16 cellular contexts compared by ENCODE assay signal in the genomic region with DNA sequence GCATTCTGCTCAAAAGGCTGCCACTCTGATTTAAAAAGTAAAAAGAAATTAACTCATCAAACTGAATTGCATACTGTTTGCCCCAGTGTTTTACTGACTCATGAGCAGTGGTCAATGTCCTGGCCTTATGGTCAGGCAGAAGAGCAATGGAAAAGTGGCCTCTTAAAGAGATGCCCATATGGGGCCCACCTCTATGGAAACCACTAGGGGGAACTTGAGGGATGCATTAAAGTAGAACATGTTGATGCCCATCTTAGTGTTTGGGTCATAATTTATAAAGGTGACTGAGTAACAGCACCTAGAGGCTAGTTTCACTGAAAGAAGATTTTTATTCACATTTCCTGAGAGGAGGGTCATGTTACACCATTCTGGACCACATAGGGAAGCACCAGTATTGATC.
DNase-seq lines count a peak whose midpoint lies in the region; ATAC-seq, FAIRE-seq and TF ChIP-seq lines count a peak whose summit lies in the region.
"Had no signal": no experiment of that assay in that cellular context is flagged by ENCODE, and none has a peak within 500 bp of the region (broad histone marks: within the 10 kb centered on the region; RNA-seq: fewer than 3 reads in every experiment).

No MANE protein-coding gene starts in this region.

- no peak overlapping the region for H3K9ac ChIP-seq in OCI-LY3 (ENCODE audit: low read length)

- no peak for TF ChIP-seq POLR2A in upper lobe of left lung (IDR thresholded peaks at IDR 0.05)

- H3K4me3 Mint-ChIP-seq in CD4-positive, alpha-beta memory T cell, result no peak overlapping the region
- H3K4me3 Mint-ChIP-seq: activated naive CD8-positive, alpha-beta T cell had no signal

- no peak for ATAC-seq in upper lobe of left lung (ENCODE audit: low FRiP score in 2 of 2)
- ATAC-seq: stimulated activated naive CD8-positive, alpha-beta T cell treated with anti-CD3 and anti-CD28 coated beads, Interleukin-15, Interleukin-2, amounts not matched to agents 100 U/mL and 50 U/mL, for 24 hours had no signal

- CTCF ChIA-PET in CD4-positive, alpha-beta memory T cell (lab: Charles Lee; ENCODE audit: partially characterized antibody), result no interaction called here

- peak in 1 of 2 donors; percentile 57 for DNase-seq in cardiac muscle cell (ENCODE audit: low read depth in 1 of 2, low spot score in 1 of 2)
- DNase-seq in cardiac septum (ENCODE audit: low spot score), result no peak
- no peak for DNase-seq in epithelial cell of proximal tubule (ENCODE audit: low read depth)
- no peak for DNase-seq in urothelium cell line (ENCODE audit: low spot score)
- no peak for DNase-seq in CD4-positive, alpha-beta memory T cell
- DNase-seq in stimulated activated CD4-positive, alpha-beta T cell treated with anti-CD3 and anti-CD28 coated beads, Interleukin-4, amount 100 ng/mL, for 1 hour, result no peak
- no peak for DNase-seq in upper lobe of left lung
- DNase-seq: C1 segment of cervical spinal cord; GF-D8; islet precursor cell; NCI-H2171 treated with DMSO at 0.1 percent for 48 hours; SHP77; stimulated activated naive CD8-positive, alpha-beta T cell treated with anti-CD3 and anti-CD28 coated beads, Interleukin-15, Interleukin-2, amounts not matched to agents 100 U/mL and 50 U/mL, for 24 hours had no signal

- H3K4me1 ChIP-seq in cardiac muscle cell (ENCODE audit: low read depth) (no peaks in the 10 kb centered on the region), OCI-LY3 (ENCODE audit: low read length) (peaks cover 18% of the 10 kb centered on the region), upper lobe of left lung (no peaks in the 10 kb centered on the region)
- no peaks in the 10 kb centered on the region for H3K4me1 ChIP-seq in CD4-positive, alpha-beta memory T cell (ENCODE audit: insufficient read depth, low read length)

- H3K27ac Mint-ChIP-seq in CD4-positive, alpha-beta memory T cell, result no peak overlapping the region
- H3K27ac Mint-ChIP-seq: activated naive CD8-positive, alpha-beta T cell had no signal

- peak; percentile 27 for FAIRE-seq in urothelium cell line (lab: Jason Lieb, UNC)

- H3K27me3 ChIP-seq in cardiac muscle cell, result no peaks in the 10 kb centered on the region
- 0 out of 2 replicates have a peak, but pooled peaks cover 5% of the 10 kb centered on the region for H3K27me3 ChIP-seq in OCI-LY3 (ENCODE audit: low read depth, low read length)
- no peaks in the 10 kb centered on the region for H3K27me3 ChIP-seq in CD4-positive, alpha-beta memory T cell (ENCODE audit: insufficient read depth, low read length)
- no peaks in the 10 kb centered on the region for H3K27me3 ChIP-seq in upper lobe of left lung

- no peaks in the 10 kb centered on the region for H3K4me1 Mint-ChIP-seq in CD4-positive, alpha-beta memory T cell

- intact Hi-C loops in cardiac septum (cut with DNase I), result no loop called here
- intact Hi-C loops in CD4-positive, alpha-beta memory T cell (cut with micrococcal nuclease), result no loop called here

- H3K9me3 Mint-ChIP-seq in CD4-positive, alpha-beta memory T cell, result peaks cover 7 to 30% (median 20%) of the 10 kb centered on the region in 8 donors

- no peak overlapping the region for H2AFZ ChIP-seq in OCI-LY3 (ENCODE audit: low read depth, low read length)

- peaks cover 18 to 20% of the 10 kb centered on the region in 2 donors for H3K27me3 Mint-ChIP-seq in CD4-positive, alpha-beta memory T cell

- peak; percentile 45 for TF ChIP-seq CTCF in cardiac muscle cell (IDR thresholded peaks at IDR 0.05; ENCODE audit: low read depth, low read length)
- peak; percentile 56 for TF ChIP-seq CTCF in OCI-LY3 (IDR thresholded peaks at IDR 0.05; ENCODE audit: low read depth, low read length)
- peak; percentile 32 for TF ChIP-seq CTCF in epithelial cell of proximal tubule (conservative IDR thresholded peaks at IDR 0.05; ENCODE audit: low read depth, low read length)
- peak in 1 of 6 experiments; percentile 24 for TF ChIP-seq CTCF in upper lobe of left lung (IDR thresholded peaks at IDR 0.05)

- H3K27ac ChIP-seq in cardiac muscle cell (no peak overlapping the region), OCI-LY3 (ENCODE audit: low read length) (no peak overlapping the region), upper lobe of left lung (no peak overlapping the region)
- no peak overlapping the region for H3K27ac ChIP-seq in CD4-positive, alpha-beta memory T cell (ENCODE audit: low read depth, low read length)
- H3K27ac ChIP-seq: coronary artery had no signal

- H3K36me3 ChIP-seq in cardiac muscle cell, result no peaks in the 10 kb centered on the region
- H3K36me3 ChIP-seq in OCI-LY3 (replicated peaks; ENCODE audit: low read depth, low read length), result peaks cover 6% of the 10 kb centered on the region
- no peaks in the 10 kb centered on the region for H3K36me3 ChIP-seq in CD4-positive, alpha-beta memory T cell (ENCODE audit: insufficient read depth, low read length)
- no peaks in the 10 kb centered on the region for H3K36me3 ChIP-seq in upper lobe of left lung

- peaks cover 0 to 1% of the 10 kb centered on the region in 2 donors for H3K36me3 Mint-ChIP-seq in CD4-positive, alpha-beta memory T cell

- H3K4me2 ChIP-seq in OCI-LY3 (ENCODE audit: low read length), result no peak overlapping the region

- TF ChIP-seq EP300 in upper lobe of left lung (IDR thresholded peaks at IDR 0.05), result no peak

- POLR2A ChIA-PET in CD4-positive, alpha-beta memory T cell (lab: Charles Lee; ENCODE audit: partially characterized antibody), result no interaction called here

- H3K79me2 ChIP-seq in OCI-LY3 (ENCODE audit: low read length), result no peaks in the 10 kb centered on the region

- no peaks in the 10 kb centered on the region for H3K9me3 ChIP-seq in cardiac muscle cell (ENCODE audit: low read depth)
- H3K9me3 ChIP-seq in OCI-LY3 (ENCODE audit: insufficient read depth, low read length), result peaks cover 13% of the 10 kb centered on the region; the same call in 1 of the 2 replicates
- H3K9me3 ChIP-seq in CD4-positive, alpha-beta memory T cell (ENCODE audit: control insufficient read depth in 1 of 2, low read length in 2 of 2), result peaks cover 0 to 9% of the 10 kb centered on the region in 2 donors
- H3K9me3 ChIP-seq in upper lobe of left lung, result peaks cover 0 to 8% (median 2%) of the 10 kb centered on the region in 4 donors

- H3K4me3 ChIP-seq in cardiac muscle cell (no peak overlapping the region), OCI-LY3 (ENCODE audit: low read length) (no peak overlapping the region), epithelial cell of proximal tubule (ENCODE audit: low read depth, low read length) (no peak overlapping the region), upper lobe of left lung (no peak overlapping the region)
- no peak overlapping the region for H3K4me3 ChIP-seq in CD4-positive, alpha-beta memory T cell (ENCODE audit: low read length in 2 of 2)
- H3K4me3 ChIP-seq: coronary artery had no signal

- no peaks in the 10 kb centered on the region for H4K20me1 ChIP-seq in OCI-LY3 (ENCODE audit: insufficient read depth, low read length)
